Comparison of ENCODE assay signal across 24 cellular contexts in genomic region chr1:165411396-165411795, GRCh38. TPM values are rescaled to one million over a fixed set of nuclear protein-coding genes. Genes with fewer than 3 reads are reported as not detected.
"Had no signal": no experiment of that assay in that cellular context is flagged by ENCODE, and none has a peak within 500 bp of the region (broad histone marks: within the 10 kb centered on the region; RNA-seq: fewer than 3 reads in every experiment).

No MANE protein-coding gene starts in this region.

- H3K36me3 ChIP-seq: esophagus muscularis mucosa, stomach, thoracic aorta, transverse colon had no signal

- H3K4me3 ChIP-seq: coronary artery, esophagus muscularis mucosa, stomach, thoracic aorta, transverse colon had no signal

- H3K27ac ChIP-seq: coronary artery, esophagus muscularis mucosa, stomach, thoracic aorta, transverse colon had no signal

- H3K4me1 ChIP-seq: stomach, transverse colon had no signal

- DNase-seq: effector CD4-positive, alpha-beta T cell; left colon; mammary epithelial cell; naive thymus-derived CD8-positive, alpha-beta T cell; posterior cingulate gyrus; right cardiac atrium; small intestine; stimulated activated CD4-positive, alpha-beta T cell treated with anti-CD3 and anti-CD28 coated beads, Interleukin-12 subunit alpha, Interleukin-12 subunit beta, amount 100 ng/mL, for 4 hours; stimulated activated naive CD4-positive, alpha-beta T cell; stomach; substantia nigra; transverse colon had no signal

- ATAC-seq: left colon; naive thymus-derived CD8-positive, alpha-beta T cell; right cardiac atrium had no signal

- H3K9me3 ChIP-seq: esophagus muscularis mucosa, stomach, thoracic aorta, transverse colon had no signal

RNA-seq across cellular contexts. Expression of gene RXRG, which starts 33.5 kb away (rescaled TPM):
- total RNA-seq: chondrocyte; dermis microvascular lymphatic vessel endothelial cell; fibroblast of villous mesenchyme; kidney epithelial cell; mammary epithelial cell; mononuclear cell; naive thymus-derived CD8-positive, alpha-beta T cell; osteocyte; pulmonary artery endothelial cell had no signal
- polyA plus RNA-seq: mammary epithelial cell; naive thymus-derived CD8-positive, alpha-beta T cell had no signal

RNA-seq across cellular contexts. Expression of gene LMX1A, which starts 54.9 kb away (rescaled TPM):
- total RNA-seq: chondrocyte; dermis microvascular lymphatic vessel endothelial cell; fibroblast of villous mesenchyme; kidney epithelial cell; mammary epithelial cell; mononuclear cell; naive thymus-derived CD8-positive, alpha-beta T cell; neural crest cell; osteocyte; pulmonary artery endothelial cell; right cardiac atrium; stomach; ureter had no signal
- polyA plus RNA-seq: mammary epithelial cell; naive thymus-derived CD8-positive, alpha-beta T cell; right cardiac atrium; stomach had no signal
